Comparison of ENCODE assay signal across 9 cellular contexts in the genomic region with DNA sequence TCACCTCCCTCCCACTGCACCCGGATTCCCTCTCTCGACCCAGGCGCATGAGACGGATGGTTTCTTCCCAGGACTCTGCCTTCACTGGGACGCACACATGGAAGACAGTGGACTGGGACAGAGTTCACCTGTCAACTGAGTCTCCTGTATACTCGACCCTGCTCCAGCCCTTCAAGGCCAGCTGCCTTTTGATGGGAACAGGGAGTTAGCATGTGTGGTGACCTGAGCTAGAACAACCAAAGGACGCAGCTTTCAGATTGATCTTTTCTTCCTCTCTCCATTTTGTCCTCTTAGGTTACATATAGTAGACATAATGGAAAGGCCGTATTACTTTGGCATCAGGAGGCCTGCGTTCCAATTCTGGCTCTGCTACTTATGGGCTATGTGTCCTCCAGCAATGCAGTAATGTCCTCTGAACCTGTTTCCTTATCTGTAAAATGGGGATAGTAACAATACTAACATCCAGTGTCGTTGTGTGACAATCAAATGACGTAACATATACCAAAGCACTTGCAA.
DNase-seq lines count a peak whose midpoint lies in the region; ATAC-seq and TF ChIP-seq lines count a peak whose summit lies in the region.
"Had no signal": no experiment of that assay in that cellular context is flagged by ENCODE, and none has a peak within 500 bp of the region (broad histone marks: within the 10 kb centered on the region; RNA-seq: fewer than 3 reads in every experiment).

No MANE protein-coding gene starts in this region.

- peak overlapping the region; percentile 36 for H3K4me3 ChIP-seq in fibroblast of villous mesenchyme (ENCODE audit: low read depth, low read length)
- H3K4me3 ChIP-seq in suprapubic skin = peak overlapping the region; percentile 23

- no peaks in the 10 kb centered on the region for H3K36me3 ChIP-seq in suprapubic skin

- 51% methylated on average over 11 of the region's 11 CpGs for WGBS in suprapubic skin

- peaks cover 6% of the 10 kb centered on the region for H3K4me1 ChIP-seq in suprapubic skin

- TF ChIP-seq POLR2A in suprapubic skin (IDR thresholded peaks at IDR 0.05) = no peak

- intact Hi-C loops in Right ventricle myocardium inferior (cut with DNase I) (no loop called here), cardiac septum (cut with DNase I) (no loop called here)

- no peak for DNase-seq in Right ventricle myocardium inferior (ENCODE audit: missing footprints)
- no peak for DNase-seq in cardiac septum (ENCODE audit: low spot score)
- no peak for DNase-seq in fibroblast of villous mesenchyme (ENCODE audit: low read depth)
- no peak for DNase-seq in suprapubic skin (ENCODE audit: low spot score in 2 of 2)
- DNase-seq in nucleus accumbens (lab: John Stamatoyannopoulos, UW) = no peak
- no peak for DNase-seq in DMS 273 (lab: John Stamatoyannopoulos, UW; ENCODE audit: unreplicated experiment)
- no peak for DNase-seq in DMS153 treated with DMSO at 0.1 percent for 48 hours (lab: John Stamatoyannopoulos, UW; ENCODE audit: unreplicated experiment)
- DNase-seq: NCI-H146 had no signal

- no peak for TF ChIP-seq EP300 in suprapubic skin (IDR thresholded peaks at IDR 0.05)

- no peak overlapping the region for H3K27ac ChIP-seq in suprapubic skin

- H3K27me3 ChIP-seq in suprapubic skin = peaks cover 8% of the 10 kb centered on the region

- ATAC-seq in Right ventricle myocardium inferior = peak; percentile 44
- peak; percentile 30 for ATAC-seq in HG03571 (IDR thresholded peaks at IDR 0.05; ENCODE audit: unreplicated experiment)

- no peaks in the 10 kb centered on the region for H3K9me3 ChIP-seq in suprapubic skin

- no peak for TF ChIP-seq CTCF in fibroblast of villous mesenchyme (IDR thresholded peaks at IDR 0.05; ENCODE audit: insufficient read depth, low read depth, low read length)
- no peak for TF ChIP-seq CTCF in suprapubic skin (IDR thresholded peaks at IDR 0.05)
